In the genomic region with DNA sequence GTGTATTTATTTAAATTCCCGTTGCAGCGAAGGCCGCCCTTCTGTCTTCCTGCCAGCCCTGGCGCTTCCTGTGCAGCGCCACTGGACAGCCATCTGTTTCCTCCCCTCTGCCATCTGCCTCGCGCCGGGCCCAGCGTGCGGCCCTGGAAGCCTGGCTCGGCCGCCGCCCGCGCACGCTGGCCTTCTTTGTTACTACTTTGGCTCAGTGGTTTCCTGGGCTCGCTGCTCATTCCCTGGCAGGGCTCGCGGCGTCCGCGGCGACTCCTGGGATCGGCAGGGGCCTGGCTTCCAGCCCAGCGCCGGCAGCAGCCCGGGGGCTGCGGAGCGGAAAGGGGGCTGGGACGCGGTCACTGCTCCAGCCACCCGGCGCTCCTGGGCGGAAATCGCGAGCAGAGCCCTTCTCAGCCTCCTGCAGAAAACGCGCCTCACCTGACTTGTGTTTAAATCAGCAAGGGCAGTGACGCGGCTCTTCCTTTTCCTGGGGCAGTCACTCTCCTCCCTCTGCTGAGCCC, we compare ENCODE assay signal across 8 cellular contexts. TPM values are rescaled to one million over a fixed set of nuclear protein-coding genes. Genes with fewer than 3 reads are reported as not detected.
DNase-seq lines count a peak whose midpoint lies in the region; ATAC-seq, FAIRE-seq and TF ChIP-seq lines count a peak whose summit lies in the region.

No MANE protein-coding gene starts in this region.

- 4% methylated on average over 31 of the region's 40 CpGs for WGBS in SK-N-SH (ENCODE audit: low lambda C conversion rate)

- intact Hi-C loops in Right ventricle myocardium superior (cut with DNase I): no loop called here

- H3K4me3 Mint-ChIP-seq in activated naive CD8-positive, alpha-beta T cell treated with anti-CD3 and anti-CD28 coated beads, Interleukin-2, amount 10 ng/mL, durations not matched to agents 7 days and 5 days: peak overlapping the region; percentile 93

- CTCF ChIA-PET in SK-N-SH (lab: Yijun Ruan, JAX): interaction anchor here (1.1 to 2.6 kb wide), 7 partner anchors 9 to 225 kb away, joined by 3 to 11 read pairs (median 5); a partner anchor contains a TSS

- H3K36me3 ChIP-seq in SK-N-SH (replicated peaks in 1 of 2; ENCODE audit: control insufficient read depth in 1 of 2, insufficient read depth in 2 of 2, low read length in 1 of 2): no peaks in the 10 kb centered on the region

- H3K4me3 ChIP-seq in SK-N-SH (ENCODE audit: low read depth in 2 of 2, low read length in 1 of 2): peak overlapping the region; percentile 40 to 54

- TF ChIP-seq CTCF in SK-N-SH (IDR thresholded peaks at IDR 0.05): no peak

- ATAC-seq in GM21447 (IDR thresholded peaks at IDR 0.05; ENCODE audit: unreplicated experiment) (peak; percentile 67), Right ventricle myocardium superior (ENCODE audit: poor library complexity) (peak; percentile 95)
- ATAC-seq in activated naive CD8-positive, alpha-beta T cell treated with anti-CD3 and anti-CD28 coated beads, Interleukin-2, amount 10 ng/mL, durations not matched to agents 7 days and 5 days (ENCODE audit: low read depth): peak; percentile 83

- H3K4me2 ChIP-seq in SK-N-SH: peak overlapping the region; percentile 88

- H3K79me2 ChIP-seq in SK-N-SH (ENCODE audit: insufficient read depth): peaks cover 77% of the 10 kb centered on the region

- peak overlapping the region; percentile 99 for H3K27ac Mint-ChIP-seq in activated naive CD8-positive, alpha-beta T cell treated with anti-CD3 and anti-CD28 coated beads, Interleukin-2, amount 10 ng/mL, durations not matched to agents 7 days and 5 days

- no peaks in the 10 kb centered on the region for H3K9me3 ChIP-seq in SK-N-SH

- no peak for TF ChIP-seq EP300 in SK-N-SH (IDR thresholded peaks at IDR 0.05; ENCODE audit: borderline replicate concordance in 1 of 2, low read depth in 1 of 2, low read length in 1 of 2)

- no peak for FAIRE-seq in urothelium cell line (lab: Jason Lieb, UNC)

- H3K27me3 ChIP-seq in SK-N-SH (ENCODE audit: insufficient read depth): no peaks in the 10 kb centered on the region

- POLR2A ChIA-PET in SK-N-SH (lab: Yijun Ruan, JAX): no interaction called here
- POLR2A ChIA-PET in activated naive CD8-positive, alpha-beta T cell treated with anti-CD3 and anti-CD28 coated beads, Interleukin-2, amount 10 ng/mL, durations not matched to agents 7 days and 5 days (lab: Charles Lee): interaction anchor here (0.7 to 2.9 kb wide), 8 partner anchors 10 to 66 kb away, joined by 3 to 18 read pairs (median 6); a partner anchor contains a TSS

- H3K27me3 Mint-ChIP-seq in activated naive CD8-positive, alpha-beta T cell treated with anti-CD3 and anti-CD28 coated beads, Interleukin-2, amount 10 ng/mL, durations not matched to agents 7 days and 5 days: no peaks in the 10 kb centered on the region

- peaks cover 7 to 8% of the 10 kb centered on the region in 2 experiments; a peak in 3 of 4 replicates for H3K4me1 ChIP-seq in SK-N-SH (ENCODE audit: control insufficient read depth in 1 of 2, insufficient read depth in 2 of 2, low read depth in 1 of 2, low read length in 1 of 2)

- peaks cover 20% of the 10 kb centered on the region for H3F3A ChIP-seq in SK-N-SH (replicated peaks; ENCODE audit: insufficient read depth)

- peak overlapping the region; percentile 76 to 97 for H3K27ac ChIP-seq in SK-N-SH (ENCODE audit: low read depth in 2 of 2, low read length in 1 of 2)

- peak overlapping the region; percentile 80 for H2AFZ ChIP-seq in SK-N-SH (ENCODE audit: low read depth)

- H3K9me3 Mint-ChIP-seq in activated naive CD8-positive, alpha-beta T cell treated with anti-CD3 and anti-CD28 coated beads, Interleukin-2, amount 10 ng/mL, durations not matched to agents 7 days and 5 days: no peaks in the 10 kb centered on the region

- DNase-seq in COR-L47 (lab: John Stamatoyannopoulos, UW) (peak; percentile 57), HuH-7.5 (ENCODE audit: low spot score) (peak; percentile 66), SK-N-SH (peak; percentile 91), Right ventricle myocardium superior (peak; percentile 93), occipital lobe (lab: John Stamatoyannopoulos, UW) (peak; percentile 20), urothelium cell line (ENCODE audit: low spot score) (peak; percentile 78)
- peak; percentile 74 for DNase-seq in activated naive CD8-positive, alpha-beta T cell treated with anti-CD3 and anti-CD28 coated beads, Interleukin-2, amount 10 ng/mL, durations not matched to agents 7 days and 5 days

- peaks cover 48% of the 10 kb centered on the region for H3K4me1 Mint-ChIP-seq in activated naive CD8-positive, alpha-beta T cell treated with anti-CD3 and anti-CD28 coated beads, Interleukin-2, amount 10 ng/mL, durations not matched to agents 7 days and 5 days

- H3K36me3 Mint-ChIP-seq in activated naive CD8-positive, alpha-beta T cell treated with anti-CD3 and anti-CD28 coated beads, Interleukin-2, amount 10 ng/mL, durations not matched to agents 7 days and 5 days: peaks cover 21% of the 10 kb centered on the region

- H3K9ac ChIP-seq in SK-N-SH: peak overlapping the region; percentile 77

- no peaks in the 10 kb centered on the region for H3K9me2 ChIP-seq in SK-N-SH

- no peak for TF ChIP-seq RAD21 in SK-N-SH (IDR thresholded peaks at IDR 0.05; ENCODE audit: low read length)

- no peaks in the 10 kb centered on the region for H4K20me1 ChIP-seq in SK-N-SH (ENCODE audit: insufficient read depth)

TF ChIP-seq in SK-N-SH, 30 proteins besides CTCF, POLR2A, EP300 and RAD21 (continues in another document):
- TF ChIP-seq RCOR1 (IDR thresholded peaks at IDR 0.05; ENCODE audit: low read length) (peak; percentile 43; the same call in 1 of the 2 replicates), GATA2 (CRISPR knock-in tag; IDR thresholded peaks at IDR 0.05) (no peak), NRF1 (IDR thresholded peaks at IDR 0.05; ENCODE audit: low read depth, low read length) (no peak; the same call in 1 of the 2 replicates), SMC3 (IDR thresholded peaks at IDR 0.05; ENCODE audit: low read depth, low read length) (no peak), TAF1 (IDR thresholded peaks at IDR 0.05; ENCODE audit: borderline replicate concordance, low read depth, low read length) (no peak), FOXJ3 (CRISPR knock-in tag; IDR thresholded peaks at IDR 0.05) (no peak; the same call in 1 of the 2 replicates), CHD2 (IDR thresholded peaks at IDR 0.05; ENCODE audit: low read length, partially characterized antibody) (no peak), GABPA (IDR thresholded peaks at IDR 0.05; ENCODE audit: low read depth) (peak; percentile 58), ELF1 (IDR thresholded peaks at IDR 0.05) (0 out of 2 replicates have a peak, but pooled peaks have one; percentile 13), TEAD4 (IDR thresholded peaks at IDR 0.05; ENCODE audit: borderline replicate concordance, insufficient read depth) (peak; percentile 28; the same call in 1 of the 2 replicates), RFX5 (IDR thresholded peaks at IDR 0.05; ENCODE audit: low read length) (no peak), MEF2A (IDR thresholded peaks at IDR 0.05; ENCODE audit: borderline replicate concordance, low read depth) (no peak), JUND (IDR thresholded peaks at IDR 0.05) (no peak)
- TF ChIP-seq, protein P1, sequence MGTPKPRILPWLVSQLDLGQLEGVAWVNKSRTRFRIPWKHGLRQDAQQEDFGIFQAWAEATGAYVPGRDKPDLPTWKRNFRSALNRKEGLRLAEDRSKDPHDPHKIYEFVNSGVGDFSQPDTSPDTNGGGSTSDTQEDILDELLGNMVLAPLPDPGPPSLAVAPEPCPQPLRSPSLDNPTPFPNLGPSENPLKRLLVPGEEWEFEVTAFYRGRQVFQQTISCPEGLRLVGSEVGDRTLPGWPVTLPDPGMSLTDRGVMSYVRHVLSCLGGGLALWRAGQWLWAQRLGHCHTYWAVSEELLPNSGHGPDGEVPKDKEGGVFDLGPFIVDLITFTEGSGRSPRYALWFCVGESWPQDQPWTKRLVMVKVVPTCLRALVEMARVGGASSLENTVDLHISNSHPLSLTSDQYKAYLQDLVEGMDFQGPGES (IDR thresholded peaks at IDR 0.05; ENCODE audit: low read depth, low read length): no peak
- TF ChIP-seq, protein P2, sequence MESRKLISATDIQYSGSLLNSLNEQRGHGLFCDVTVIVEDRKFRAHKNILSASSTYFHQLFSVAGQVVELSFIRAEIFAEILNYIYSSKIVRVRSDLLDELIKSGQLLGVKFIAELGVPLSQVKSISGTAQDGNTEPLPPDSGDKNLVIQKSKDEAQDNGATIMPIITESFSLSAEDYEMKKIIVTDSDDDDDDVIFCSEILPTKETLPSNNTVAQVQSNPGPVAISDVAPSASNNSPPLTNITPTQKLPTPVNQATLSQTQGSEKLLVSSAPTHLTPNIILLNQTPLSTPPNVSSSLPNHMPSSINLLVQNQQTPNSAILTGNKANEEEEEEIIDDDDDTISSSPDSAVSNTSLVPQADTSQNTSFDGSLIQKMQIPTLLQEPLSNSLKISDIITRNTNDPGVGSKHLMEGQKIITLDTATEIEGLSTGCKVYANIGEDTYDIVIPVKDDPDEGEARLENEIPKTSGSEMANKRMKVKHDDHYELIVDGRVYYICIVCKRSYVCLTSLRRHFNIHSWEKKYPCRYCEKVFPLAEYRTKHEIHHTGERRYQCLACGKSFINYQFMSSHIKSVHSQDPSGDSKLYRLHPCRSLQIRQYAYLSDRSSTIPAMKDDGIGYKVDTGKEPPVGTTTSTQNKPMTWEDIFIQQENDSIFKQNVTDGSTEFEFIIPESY (IDR thresholded peaks at IDR 0.05; ENCODE audit: borderline replicate concordance, low read depth): 0 out of 2 replicates have a peak, but pooled peaks have one; percentile 11
- TF ChIP-seq, protein P3, sequence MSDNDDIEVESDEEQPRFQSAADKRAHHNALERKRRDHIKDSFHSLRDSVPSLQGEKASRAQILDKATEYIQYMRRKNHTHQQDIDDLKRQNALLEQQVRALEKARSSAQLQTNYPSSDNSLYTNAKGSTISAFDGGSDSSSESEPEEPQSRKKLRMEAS (IDR thresholded peaks at IDR 0.05; ENCODE audit: low read depth): peak; percentile 91
- TF ChIP-seq, protein P4, sequence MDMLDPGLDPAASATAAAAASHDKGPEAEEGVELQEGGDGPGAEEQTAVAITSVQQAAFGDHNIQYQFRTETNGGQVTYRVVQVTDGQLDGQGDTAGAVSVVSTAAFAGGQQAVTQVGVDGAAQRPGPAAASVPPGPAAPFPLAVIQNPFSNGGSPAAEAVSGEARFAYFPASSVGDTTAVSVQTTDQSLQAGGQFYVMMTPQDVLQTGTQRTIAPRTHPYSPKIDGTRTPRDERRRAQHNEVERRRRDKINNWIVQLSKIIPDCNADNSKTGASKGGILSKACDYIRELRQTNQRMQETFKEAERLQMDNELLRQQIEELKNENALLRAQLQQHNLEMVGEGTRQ (IDR thresholded peaks at IDR 0.05; ENCODE audit: borderline replicate concordance, low read depth, low read length): no peak

RNA-seq across cellular contexts. Expression of a gene that starts 9.9 kb away (rescaled TPM):
- 50.1 and 50.7 TPM in 2 replicates for polyA plus RNA-seq in SK-N-SH (2012; rRNA removed)
- 30.3 and 39.5 TPM in 2 replicates for polyA plus RNA-seq in SK-N-SH (2012; cell fraction: cytosol; rRNA removed)
- polyA plus RNA-seq in SK-N-SH (2012; cell fraction: nucleus; rRNA removed): 32.9 and 62.3 TPM in 2 replicates
- 10 to 100 TPM; 45.3 to 49.0 TPM for total RNA-seq in activated naive CD8-positive, alpha-beta T cell treated with anti-CD3 and anti-CD28 coated beads, Interleukin-2, amount 10 ng/mL, durations not matched to agents 7 days and 5 days
- total RNA-seq in Right ventricle myocardium superior (2.7 TPM), occipital lobe (0.31 TPM)

Comparison
In these comparisons a context has a peak if more than half of its experiments do, and no peak if none do; other contexts are left out.
1. Peak in every context shown above with its lines: DNase-seq, ATAC-seq, H3K4me3 ChIP-seq and H3K27ac ChIP-seq.
2. DNase-seq: peak in every context shown above with its lines; median percentile 93 in Right ventricle myocardium superior; 91 in SK-N-SH; 78 in urothelium cell line; 74 in activated naive CD8-positive, alpha-beta T cell treated with anti-CD3 and anti-CD28 coated beads, Interleukin-2, amount 10 ng/mL, durations not matched to agents 7 days and 5 days; 66 in HuH-7.5; 57 in COR-L47; 20 in occipital lobe.
3. RNA of a gene that starts 9.9 kb away (total RNA-seq): 45.3 to 49.0 TPM in activated naive CD8-positive, alpha-beta T cell treated with anti-CD3 and anti-CD28 coated beads, Interleukin-2, amount 10 ng/mL, durations not matched to agents 7 days and 5 days; 2.7 TPM in Right ventricle myocardium superior (single experiment) and 0.31 TPM in occipital lobe (single experiment); every median in the first group is over 10 times any median in the second.